2 cellular contexts compared by ENCODE assay signal in genomic region chr7:14682910-14683465, GRCh38.
TF ChIP-seq lines count a peak whose summit lies in the region.

No MANE protein-coding gene starts in this region.

TF ChIP-seq in SK-N-SH, 30 proteins besides CTCF, POLR2A, EP300 and RAD21 (continued from another document):
- TF ChIP-seq ZBTB33 (IDR thresholded peaks at IDR 0.05; ENCODE audit: borderline replicate concordance, low read depth) (no peak), GATA2 (CRISPR knock-in tag; IDR thresholded peaks at IDR 0.05) (peak; percentile 67; the same call in 1 of the 2 replicates), TCF12 (IDR thresholded peaks at IDR 0.05) (peak; percentile 43), YY1 (IDR thresholded peaks at IDR 0.05; ENCODE audit: low read depth) (no peak)

TF ChIP-seq in SK-N-SH treated with all-trans-retinoic acid at 6 μM for 48 hours, 23 proteins besides CTCF, POLR2A, EP300 and RAD21 (continued from another document):
- TF ChIP-seq CREB5 (CRISPR knock-in tag; IDR thresholded peaks at IDR 0.05; ENCODE audit: low read depth) (0 out of 2 replicates have a peak, but pooled peaks have one; percentile 9), ZNF565 (CRISPR knock-in tag; conservative IDR thresholded peaks at IDR 0.05; ENCODE audit: low read depth) (no peak), ZC3H10 (CRISPR knock-in tag; IDR thresholded peaks at IDR 0.05) (no peak), RARB (CRISPR knock-in tag; IDR thresholded peaks at IDR 0.05) (no peak), ZNF70 (CRISPR knock-in tag; IDR thresholded peaks at IDR 0.05) (peak; percentile 3; the same call in 1 of the 2 replicates), TSHZ2 (CRISPR knock-in tag; IDR thresholded peaks at IDR 0.05) (peak; percentile 83; the same call in 1 of the 2 replicates), POU6F1 (CRISPR knock-in tag; IDR thresholded peaks at IDR 0.05; ENCODE audit: borderline replicate concordance, low read depth) (no peak)
